14 cellular contexts compared by ENCODE assay signal in the genomic region with DNA sequence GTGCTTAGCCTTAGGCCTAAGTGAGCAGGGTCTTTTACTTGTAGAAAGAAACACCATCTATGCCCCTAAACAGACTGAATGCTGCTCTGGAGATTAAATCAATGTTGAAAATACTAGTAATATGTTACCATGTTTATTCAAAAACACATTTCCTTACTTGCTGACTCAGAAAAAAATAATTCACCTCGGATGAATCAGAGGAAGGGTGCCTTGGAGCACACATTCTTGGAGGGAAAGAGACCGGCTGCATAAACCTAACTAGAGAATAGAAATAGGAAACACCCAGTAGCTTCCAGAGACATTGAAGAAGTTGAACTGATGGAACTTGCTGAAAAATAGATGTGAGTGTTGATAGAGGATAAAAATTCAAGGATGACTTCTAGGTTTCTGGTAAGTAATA.
A peak's percentile ranks its signal among the peaks of the same experiment; 100 is the strongest.
DNase-seq lines count a peak whose midpoint lies in the region; TF ChIP-seq lines count a peak whose summit lies in the region.
"Had no signal": no experiment of that assay in that cellular context is flagged by ENCODE, and none has a peak within 500 bp of the region (broad histone marks: within the 10 kb centered on the region; RNA-seq: fewer than 3 reads in every experiment).

No MANE protein-coding gene starts in this region.

- intact Hi-C loops in vagina (cut with DNase I), result no loop called here

- TF ChIP-seq POLR2A in vagina (IDR thresholded peaks at IDR 0.05), result no peak

- no peaks in the 10 kb centered on the region for H3K27me3 ChIP-seq in vagina
- H3K27me3 ChIP-seq: SJCRH30 had no signal

- peak overlapping the region; percentile 26 for H3K27ac ChIP-seq in epithelial cell of prostate
- H3K27ac ChIP-seq in vagina, result no peak overlapping the region
- H3K27ac ChIP-seq: prostate gland, SJCRH30 had no signal

- no peaks in the 10 kb centered on the region for H3K9me3 ChIP-seq in vagina
- H3K9me3 ChIP-seq: prostate gland, SJCRH30 had no signal

- H3K36me3 ChIP-seq in vagina, result no peaks in the 10 kb centered on the region
- H3K36me3 ChIP-seq: prostate gland, SJCRH30 had no signal

- peak; percentile 66 for DNase-seq in EH (ENCODE audit: low read depth)
- peak; percentile 41 for DNase-seq in RKO (ENCODE audit: low spot score)
- no peak for DNase-seq in epithelial cell of prostate (ENCODE audit: low read depth, low spot score)
- peak; percentile 63 for DNase-seq in non-pigmented ciliary epithelial cell (ENCODE audit: low read depth)
- DNase-seq in DMS153 treated with DMSO at 0.1 percent for 48 hours (lab: John Stamatoyannopoulos, UW; ENCODE audit: unreplicated experiment), result no peak
- no peak for DNase-seq in vagina (ENCODE audit: extremely low spot score in 2 of 2)
- DNase-seq in superior temporal gyrus (ENCODE audit: extremely low spot score), result no peak
- DNase-seq in KBM-7, result no peak
- DNase-seq: CD4-positive, CD25-positive, alpha-beta regulatory T cell; cortex of kidney; MV-4-11; SJCRH30; stimulated activated CD4-positive, alpha-beta T cell treated with anti-CD3 and anti-CD28 coated beads, Interleukin-1b, Interleukin-23, amount 100 ng/mL, for 48 hours had no signal

- in situ Hi-C loops in KBM-7 (cut with MboI; ENCODE audit: low pct_unique_long_range_greater_than_20kb, low sequenced_read_pairs), result no loop called here

- H3K4me1 ChIP-seq in vagina, result no peaks in the 10 kb centered on the region
- H3K4me1 ChIP-seq: prostate gland, SJCRH30 had no signal

- TF ChIP-seq CTCF in vagina (IDR thresholded peaks at IDR 0.05), result no peak

- H3K4me3 ChIP-seq in vagina, result no peak overlapping the region
- H3K4me3 ChIP-seq: prostate gland, SJCRH30 had no signal

Comparison
In these comparisons a context has a peak if more than half of its experiments do, and no peak if none do; other contexts are left out.
1. DNase-seq: peak in EH (single experiment), RKO (single experiment) and non-pigmented ciliary epithelial cell (single experiment); none in epithelial cell of prostate (single experiment), DMS153 treated with DMSO at 0.1 percent for 48 hours (single experiment), vagina (0 of 2), superior temporal gyrus (single experiment) and KBM-7 (single experiment).